20 cellular contexts compared by ENCODE assay signal in the genomic region with DNA sequence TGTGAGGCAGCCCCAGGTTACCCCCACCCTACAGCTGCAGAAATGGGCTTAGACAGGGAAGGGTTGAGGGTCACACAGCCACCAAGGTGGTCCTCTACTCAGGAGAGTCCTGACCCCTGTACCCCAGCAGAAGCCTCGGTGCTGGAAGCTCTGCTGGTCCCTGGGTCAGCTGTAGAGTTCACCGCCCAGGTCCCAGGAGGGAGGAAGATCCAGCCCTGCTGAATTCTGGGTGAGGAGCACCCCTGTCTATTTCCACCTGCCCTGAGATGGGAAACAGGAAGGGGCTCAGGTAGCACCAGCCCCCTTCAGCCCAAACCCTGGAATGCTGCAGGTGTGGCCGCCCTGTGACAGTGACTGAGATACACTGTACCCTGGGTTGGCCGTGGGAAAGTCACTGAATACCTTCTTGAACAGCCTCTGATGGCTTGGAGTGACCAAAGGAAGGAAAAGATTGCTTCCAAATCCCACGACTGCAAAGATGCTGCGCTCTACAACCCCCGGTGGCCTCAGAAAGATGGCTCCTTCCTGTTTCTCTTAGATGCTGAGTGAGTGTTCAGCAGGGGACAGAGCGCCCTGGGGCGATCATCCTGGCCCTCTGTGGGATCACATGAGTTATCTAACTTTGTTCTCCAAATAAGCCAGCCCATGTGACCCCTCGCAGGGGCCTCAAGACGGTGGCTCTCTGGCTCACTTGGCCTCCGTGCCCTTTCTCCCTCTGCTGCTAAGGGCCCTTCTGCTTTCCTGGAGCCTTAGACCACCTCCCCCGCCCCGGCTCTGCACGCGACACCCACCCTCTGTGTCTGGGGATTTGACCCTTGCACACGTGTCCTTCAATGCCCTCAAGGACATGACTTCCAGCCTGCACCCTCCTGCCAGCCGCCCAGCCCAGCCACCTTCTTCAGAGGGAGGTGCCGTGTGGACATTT.
"Had no signal": no experiment of that assay in that cellular context is flagged by ENCODE, and none has a peak within 500 bp of the region (broad histone marks: within the 10 kb centered on the region; RNA-seq: fewer than 3 reads in every experiment).

No MANE protein-coding gene starts in this region.

- H3K36me3 ChIP-seq: neutrophil, suprapubic skin had no signal

- H3K4me1 ChIP-seq: body of pancreas, suprapubic skin had no signal

- H3K27ac Mint-ChIP-seq: activated CD8-positive, alpha-beta T cell treated with anti-CD3 and anti-CD28 coated beads for 36 hours; activated naive CD8-positive, alpha-beta T cell; immature natural killer cell had no signal

- H3K27ac ChIP-seq: body of pancreas, neutrophil, suprapubic skin had no signal

- DNase-seq: activated CD8-positive, alpha-beta T cell treated with anti-CD3 and anti-CD28 coated beads for 36 hours; activated gamma-delta T cell treated with Interleukin-2 at 50 U/mL for 16 hours; activated T-cell treated with anti-CD3 and anti-CD28 coated beads, Interleukin-2, amount 50 U/mL, for 4 hours; amniotic stem cell; central memory CD4-positive, alpha-beta T cell; cortex of kidney; effector CD8-positive, alpha-beta T cell; foreskin fibroblast; immature natural killer cell; mammary epithelial cell; stimulated activated CD4-positive, alpha-beta T cell treated with anti-CD3 and anti-CD28 coated beads, Interleukin-15, amount 100 ng/mL, for 24 hours; stimulated activated CD4-positive, alpha-beta T cell treated with anti-CD3 and anti-CD28 coated beads, Interleukin-4, amount 100 ng/mL, for 1 hour; stimulated activated naive CD4-positive, alpha-beta T cell treated with Interleukin-2 at 50 U/mL for 16 hours; T-helper 2 cell; trophoblast cell had no signal

- H3K9me3 Mint-ChIP-seq: activated CD8-positive, alpha-beta T cell treated with anti-CD3 and anti-CD28 coated beads for 36 hours; activated T-cell treated with anti-CD3 and anti-CD28 coated beads, Interleukin-2, amount 50 U/mL, for 4 hours; immature natural killer cell had no signal

- H3K9me3 ChIP-seq: body of pancreas, neutrophil, suprapubic skin had no signal

- H3K4me3 Mint-ChIP-seq: activated CD8-positive, alpha-beta T cell treated with anti-CD3 and anti-CD28 coated beads for 36 hours; activated naive CD8-positive, alpha-beta T cell; activated T-cell treated with anti-CD3 and anti-CD28 coated beads, Interleukin-2, amount 50 U/mL, for 4 hours; immature natural killer cell; naive thymus-derived CD4-positive, alpha-beta T cell had no signal

- H3K36me3 Mint-ChIP-seq: activated naive CD8-positive, alpha-beta T cell; immature natural killer cell; naive thymus-derived CD4-positive, alpha-beta T cell had no signal

- ATAC-seq: activated T-cell treated with anti-CD3 and anti-CD28 coated beads, Interleukin-2, amount 50 U/mL, for 4 hours; body of pancreas; naive thymus-derived CD4-positive, alpha-beta T cell had no signal

- H3K4me3 ChIP-seq: body of pancreas, suprapubic skin had no signal

- H3K27me3 ChIP-seq: body of pancreas, neutrophil had no signal
